In the genomic region with DNA sequence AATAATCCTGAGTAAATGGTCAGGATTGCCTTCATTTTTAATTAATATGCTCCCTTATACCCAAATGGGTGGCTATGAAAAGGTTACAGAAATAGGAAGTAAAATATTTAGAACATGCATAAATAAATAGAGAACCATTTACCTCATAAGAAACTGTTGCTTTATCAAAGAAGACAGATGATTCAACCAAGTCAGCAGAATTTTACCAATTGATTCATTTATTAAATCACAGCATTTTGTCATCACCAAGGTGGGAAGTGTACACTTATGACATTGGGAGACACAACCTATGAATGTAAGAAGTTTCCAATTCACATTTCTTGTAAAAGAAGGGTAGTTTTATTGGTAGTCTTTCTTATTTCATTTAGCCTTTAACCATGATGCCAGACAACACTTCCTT, we compare ENCODE assay signal across 8 cellular contexts.
"Had no signal": no experiment of that assay in that cellular context is flagged by ENCODE, and none has a peak within 500 bp of the region (broad histone marks: within the 10 kb centered on the region; RNA-seq: fewer than 3 reads in every experiment).

No MANE protein-coding gene starts in this region.

- H3K36me3 ChIP-seq: HAP-1 had no signal

- H3K4me3 ChIP-seq: HAP-1, K562 had no signal

- H3K4me1 ChIP-seq: HAP-1 had no signal

- DNase-seq: GOT3, H7, HFFc6, KG1 had no signal

- H3K9me3 ChIP-seq: HAP-1 had no signal

- FAIRE-seq: HTR-8/SVneo, K562 had no signal

- ATAC-seq: HCT116, K562 had no signal
